ENCODE assay signal across 10 cellular contexts in genomic region chr2:42796427-42797248, GRCh38. TPM values are rescaled to one million over a fixed set of nuclear protein-coding genes. Genes with fewer than 3 reads are reported as not detected.
DNase-seq lines count a peak whose midpoint lies in the region; ATAC-seq, FAIRE-seq and TF ChIP-seq lines count a peak whose summit lies in the region.
"Had no signal": no experiment of that assay in that cellular context is flagged by ENCODE, and none has a peak within 500 bp of the region (broad histone marks: within the 10 kb centered on the region; RNA-seq: fewer than 3 reads in every experiment).

No MANE protein-coding gene starts in this region.

- H3K36me3 ChIP-seq in WERI-Rb-1 (no peaks in the 10 kb centered on the region), adrenal gland (replicated peaks in 1 of 2) (no peaks in the 10 kb centered on the region)
- H3K36me3 ChIP-seq: lower lobe of right lung had no signal

- DNase-seq in activated T-cell treated with anti-CD3 and anti-CD28 coated beads, Interleukin-2, amount 50 U/mL, for 72 hours = peak in 1 of 2 donors; percentile 28
- no peak for DNase-seq in activated T-cell treated with anti-CD3 and anti-CD28 coated beads, Interleukin-2, amount 50 U/mL, for 48 hours
- DNase-seq in WERI-Rb-1 (no peak), activated gamma-delta T cell (lab: John Stamatoyannopoulos, UW) (no peak), adrenal gland (no peak), HTR-8/SVneo (ENCODE audit: insufficient read length, low spot score) (no peak)
- no peak for DNase-seq in stimulated activated naive B cell treated with anti-CD40 and anti-IgM and Interleukin-4, amounts not matched to agents 10 μg/mL and 1 μg/mL and 100 μg/mL, for 72 hours
- DNase-seq: lower lobe of right lung had no signal

- peak overlapping the region; percentile 48 for H3K27ac Mint-ChIP-seq in activated T-cell treated with anti-CD3 and anti-CD28 coated beads, Interleukin-2, amount 50 U/mL, for 72 hours
- peak overlapping the region; percentile 33 for H3K27ac Mint-ChIP-seq in stimulated activated naive B cell treated with anti-CD40 and anti-IgM and Interleukin-4, amounts not matched to agents 10 μg/mL and 1 μg/mL and 100 μg/mL, for 72 hours

- H3K36me3 Mint-ChIP-seq in activated T-cell treated with anti-CD3 and anti-CD28 coated beads, Interleukin-2, amount 50 U/mL, for 72 hours (ENCODE audit: insufficient read depth in 2 of 2) = peaks cover 4 to 9% of the 10 kb centered on the region in 2 donors
- peaks cover 13 to 18% of the 10 kb centered on the region in 2 donors for H3K36me3 Mint-ChIP-seq in stimulated activated naive B cell treated with anti-CD40 and anti-IgM and Interleukin-4, amounts not matched to agents 10 μg/mL and 1 μg/mL and 100 μg/mL, for 72 hours

- H3K27me3 ChIP-seq in WERI-Rb-1 (ENCODE audit: insufficient read depth, low read depth, severe bottlenecking) = no peaks in the 10 kb centered on the region
- no peaks in the 10 kb centered on the region for H3K27me3 ChIP-seq in adrenal gland

- peak; percentile 68 to 73 for ATAC-seq in activated T-cell treated with anti-CD3 and anti-CD28 coated beads, Interleukin-2, amount 50 U/mL, for 72 hours (replicated peaks in 1 of 2)
- peak; percentile 41 for ATAC-seq in HG02623 (IDR thresholded peaks at IDR 0.05; ENCODE audit: unreplicated experiment)
- peak in 1 of 2 donors; percentile 57 for ATAC-seq in stimulated activated naive B cell treated with anti-CD40 and anti-IgM and Interleukin-4, amounts not matched to agents 10 μg/mL and 1 μg/mL and 100 μg/mL, for 72 hours (replicated peaks)
- ATAC-seq: lower lobe of right lung had no signal

- H3K27ac ChIP-seq in WERI-Rb-1 = peak overlapping the region; percentile 68
- no peak overlapping the region for H3K27ac ChIP-seq in adrenal gland
- H3K27ac ChIP-seq: lower lobe of right lung had no signal

- peaks cover 0 to 3% of the 10 kb centered on the region in 2 donors for H3K4me1 ChIP-seq in adrenal gland (replicated peaks in 1 of 2)

- H3K4me3 ChIP-seq in WERI-Rb-1 (ENCODE audit: low read depth, low read length) (no peak overlapping the region), adrenal gland (no peak overlapping the region)
- H3K4me3 ChIP-seq: lower lobe of right lung had no signal

- H3K9me3 ChIP-seq in WERI-Rb-1 (ENCODE audit: severe bottlenecking) = peaks cover 10% of the 10 kb centered on the region
- H3K9me3 ChIP-seq in adrenal gland (replicated peaks in 1 of 3) = no peaks in the 10 kb centered on the region
- H3K9me3 ChIP-seq: lower lobe of right lung had no signal

- no peak for TF ChIP-seq POLR2A in adrenal gland (IDR thresholded peaks at IDR 0.05)

- intact Hi-C loops in adrenal gland (cut with DNase I) = no loop called here

- WGBS in adrenal gland, 4 donors = 75 to 86% (median 80%) methylated on average over 7 of the region's 7 CpGs

- TF ChIP-seq CTCF in WERI-Rb-1 (IDR thresholded peaks at IDR 0.05; ENCODE audit: low read depth, low read length) (no peak), adrenal gland (IDR thresholded peaks at IDR 0.05) (no peak)

- H3K4me1 Mint-ChIP-seq in activated T-cell treated with anti-CD3 and anti-CD28 coated beads, Interleukin-2, amount 50 U/mL, for 72 hours (ENCODE audit: low read depth) = peaks cover 71% of the 10 kb centered on the region
- peaks cover 27 to 47% of the 10 kb centered on the region in 2 donors for H3K4me1 Mint-ChIP-seq in stimulated activated naive B cell treated with anti-CD40 and anti-IgM and Interleukin-4, amounts not matched to agents 10 μg/mL and 1 μg/mL and 100 μg/mL, for 72 hours

- no peaks in the 10 kb centered on the region for H3K9me3 Mint-ChIP-seq in activated T-cell treated with anti-CD3 and anti-CD28 coated beads, Interleukin-2, amount 50 U/mL, for 72 hours
- H3K9me3 Mint-ChIP-seq in stimulated activated naive B cell treated with anti-CD40 and anti-IgM and Interleukin-4, amounts not matched to agents 10 μg/mL and 1 μg/mL and 100 μg/mL, for 72 hours = no peaks in the 10 kb centered on the region

- H3K4me3 Mint-ChIP-seq in activated T-cell treated with anti-CD3 and anti-CD28 coated beads, Interleukin-2, amount 50 U/mL, for 72 hours = peak overlapping the region; percentile 37 to 68
- peak overlapping the region in 1 of 2 donors; percentile 1 for H3K4me3 Mint-ChIP-seq in stimulated activated naive B cell treated with anti-CD40 and anti-IgM and Interleukin-4, amounts not matched to agents 10 μg/mL and 1 μg/mL and 100 μg/mL, for 72 hours

- FAIRE-seq in HTR-8/SVneo (lab: Jason Lieb, UNC) = no peak

- peaks cover 23% of the 10 kb centered on the region for H3K27me3 Mint-ChIP-seq in activated T-cell treated with anti-CD3 and anti-CD28 coated beads, Interleukin-2, amount 50 U/mL, for 72 hours (ENCODE audit: low read depth)
- H3K27me3 Mint-ChIP-seq in stimulated activated naive B cell treated with anti-CD40 and anti-IgM and Interleukin-4, amounts not matched to agents 10 μg/mL and 1 μg/mL and 100 μg/mL, for 72 hours = no peaks in the 10 kb centered on the region

RNA-seq across cellular contexts. Expression of gene HAAO, which starts 4.3 kb away (rescaled TPM):
- total RNA-seq in activated T-cell treated with anti-CD3 and anti-CD28 coated beads, Interleukin-2, amount 50 U/mL, for 72 hours = 1 to 10 TPM in 1 of 2 donors, under 1 TPM in 1; 0.65 to 6.1 TPM
- total RNA-seq in adrenal gland = 10 to 100 TPM in 6 of 8 donors, 1 to 10 TPM in 2; 3.1 to 30.1 (median 12.6) TPM
- polyA plus RNA-seq in adrenal gland = 10 to 100 TPM in 2 of 3 donors, 1 to 10 TPM in 1; 2.7 to 24.4 (median 20.8) TPM

RNA-seq across cellular contexts. Expression of gene OXER1, which starts 32.7 kb away (rescaled TPM):
- 1 to 10 TPM in 1 of 2 donors, under 1 TPM in 1; 0.30 to 1.9 TPM for total RNA-seq in activated T-cell treated with anti-CD3 and anti-CD28 coated beads, Interleukin-2, amount 50 U/mL, for 72 hours
- total RNA-seq in adrenal gland = 1 to 10 TPM in 5 of 8 donors, under 1 TPM in 2, not detected in 1; 0.32 to 2.4 (median 1.5) TPM
- polyA plus RNA-seq in adrenal gland = 10 to 100 TPM in 1 of 3 donors, 1 to 10 TPM in 1, under 1 TPM in 1; 0.16 to 11.2 (median 5.2) TPM
- polyA plus RNA-seq: fibroblast of lung had no signal
